ENCODE assay signal across 23 cellular contexts in genomic region chr12:98738002-98738401, GRCh38.
DNase-seq lines count a peak whose midpoint lies in the region; ATAC-seq and TF ChIP-seq lines count a peak whose summit lies in the region.
"Had no signal": no experiment of that assay in that cellular context is flagged by ENCODE, and none has a peak within 500 bp of the region (broad histone marks: within the 10 kb centered on the region; RNA-seq: fewer than 3 reads in every experiment).

No MANE protein-coding gene starts in this region.

- H3K4me1 Mint-ChIP-seq in activated T-cell treated with anti-CD3 and anti-CD28 coated beads, Interleukin-2, amount 50 U/mL, for 24 hours (ENCODE audit: low read depth): peaks cover 59% of the 10 kb centered on the region
- H3K4me1 Mint-ChIP-seq: IgD-negative memory B cell had no signal

- H3K27ac ChIP-seq in VCaP (peak overlapping the region; percentile 77), caudate nucleus (ENCODE audit: low read depth, low read length) (peak overlapping the region; percentile 32), right cardiac atrium (ENCODE audit: low read length) (no peak overlapping the region)
- H3K27ac ChIP-seq: BLaER1, KMS-11, SJSA1 had no signal

- TF ChIP-seq CTCF in VCaP (conservative IDR thresholded peaks at IDR 0.05): no peak

- WGBS in right cardiac atrium: 75% methylated on average over 3 of the region's 3 CpGs

- H3K9me3 Mint-ChIP-seq in activated T-cell treated with anti-CD3 and anti-CD28 coated beads, Interleukin-2, amount 50 U/mL, for 24 hours: no peaks in the 10 kb centered on the region
- H3K9me3 Mint-ChIP-seq: CD4-positive, alpha-beta T cell had no signal

- no peak overlapping the region for H3K4me3 ChIP-seq in right cardiac atrium (ENCODE audit: low read length)
- H3K4me3 ChIP-seq: BLaER1, HAP-1, SJSA1 had no signal

- no peak for DNase-seq in activated T-cell treated with anti-CD3 and anti-CD28 coated beads, Interleukin-2, amount 50 U/mL, for 24 hours
- no peak for DNase-seq in activated T-cell treated with anti-CD3 and anti-CD28 coated beads, Interleukin-2, amount 50 U/mL, for 48 hours
- DNase-seq in caudate nucleus (lab: John Stamatoyannopoulos, UW): no peak
- no peak for DNase-seq in NCI-H1105 (lab: John Stamatoyannopoulos, UW)
- DNase-seq in right cardiac atrium: no peak
- no peak for DNase-seq in activated gamma-delta T cell (lab: John Stamatoyannopoulos, UW)
- DNase-seq: CD4-positive, alpha-beta T cell; GOT3; HFFc6; NCI-H1048; NCI-H1417 treated with DMSO at 0.1 percent for 48 hours; NCI-H1694 treated with DMSO at 0.1 percent for 48 hours; NCI-H2081; NCI-H2227 treated with DMSO at 0.1 percent for 48 hours; NCI-H69; Right ventricle myocardium superior; RPMI8226 had no signal

- no peak for ATAC-seq in right cardiac atrium

- H3K4me1 ChIP-seq in right cardiac atrium (ENCODE audit: control insufficient read depth, insufficient read depth, low read length): no peaks in the 10 kb centered on the region
- H3K4me1 ChIP-seq: BLaER1 had no signal

- H3K4me3 Mint-ChIP-seq in activated T-cell treated with anti-CD3 and anti-CD28 coated beads, Interleukin-2, amount 50 U/mL, for 24 hours: no peak overlapping the region
- H3K4me3 Mint-ChIP-seq: CD4-positive, alpha-beta T cell; IgD-negative memory B cell had no signal

- intact Hi-C loops in right cardiac atrium (cut with DNase I): no loop called here

- no peaks in the 10 kb centered on the region for H3K27me3 ChIP-seq in right cardiac atrium (ENCODE audit: control insufficient read depth, insufficient read depth)
- H3K27me3 ChIP-seq: BLaER1, SJSA1 had no signal

- H3K36me3 Mint-ChIP-seq in activated T-cell treated with anti-CD3 and anti-CD28 coated beads, Interleukin-2, amount 50 U/mL, for 24 hours (ENCODE audit: low read depth): peaks cover 21% of the 10 kb centered on the region

- peak overlapping the region; percentile 66 for H3K27ac Mint-ChIP-seq in activated T-cell treated with anti-CD3 and anti-CD28 coated beads, Interleukin-2, amount 50 U/mL, for 24 hours
- H3K27ac Mint-ChIP-seq: CD4-positive, alpha-beta T cell; HFFc6 had no signal

- no peaks in the 10 kb centered on the region for H3K9me3 ChIP-seq in right cardiac atrium (ENCODE audit: control insufficient read depth, low read length)
- H3K9me3 ChIP-seq: BLaER1, SJSA1 had no signal

- H3K27me3 Mint-ChIP-seq in activated T-cell treated with anti-CD3 and anti-CD28 coated beads, Interleukin-2, amount 50 U/mL, for 24 hours: peaks cover 6% of the 10 kb centered on the region
- H3K27me3 Mint-ChIP-seq: CD4-positive, alpha-beta T cell; IgD-negative memory B cell had no signal
